Comparison of ENCODE assay signal across 9 cellular contexts in genomic region chr6:85670573-85670972, GRCh38. TPM values are rescaled to one million over a fixed set of nuclear protein-coding genes. Genes with fewer than 3 reads are reported as not detected.
DNase-seq lines count a peak whose midpoint lies in the region; ATAC-seq and TF ChIP-seq lines count a peak whose summit lies in the region.
"Had no signal": no experiment of that assay in that cellular context is flagged by ENCODE, and none has a peak within 500 bp of the region (broad histone marks: within the 10 kb centered on the region; RNA-seq: fewer than 3 reads in every experiment).

No MANE protein-coding gene starts in this region.

- H3K4me3 Mint-ChIP-seq in mesothelial cell of epicardium = no peak overlapping the region

- peak overlapping the region; percentile 94 for H3K27ac ChIP-seq in KMS-11

- in situ Hi-C loops in G401 (cut with HindIII; ENCODE audit: low sequenced_read_pairs) = no loop called here

- peak overlapping the region; percentile 71 for H3K4me2 ChIP-seq in KMS-11

- H3K36me3 ChIP-seq in KMS-11 (ENCODE audit: insufficient read depth) = no peaks in the 10 kb centered on the region

- H3K9me3 Mint-ChIP-seq in mesothelial cell of epicardium = no peaks in the 10 kb centered on the region

- peaks cover 9% of the 10 kb centered on the region; the same call in 1 of the 2 replicates for H3K79me2 ChIP-seq in KMS-11 (ENCODE audit: insufficient read depth, low read depth)

- TF ChIP-seq CTCF in KMS-11 (conservative IDR thresholded peaks at IDR 0.05; ENCODE audit: low read depth, low read length) (no peak), mesothelial cell of epicardium (IDR thresholded peaks at IDR 0.05; ENCODE audit: unreplicated experiment) (no peak)

- H3K27ac Mint-ChIP-seq in mesothelial cell of epicardium = peak overlapping the region; percentile 64

- peaks cover 76% of the 10 kb centered on the region for H3K4me1 ChIP-seq in KMS-11 (ENCODE audit: low read depth, poor library complexity, severe bottlenecking)

- DNase-seq in G401 (ENCODE audit: low spot score) = peak; percentile 20
- peak; percentile 59 for DNase-seq in amniotic epithelial cell (ENCODE audit: low read depth)
- DNase-seq in mesothelial cell of epicardium (ENCODE audit: low spot score in 2 of 2, unreplicated experiment in 2 of 2) = no peak
- no peak for DNase-seq in GM19240 (ENCODE audit: insufficient read length, low spot score)
- DNase-seq in cerebellar nuclear complex (lab: John Stamatoyannopoulos, UW) = no peak
- DNase-seq in stimulated activated CD4-positive, alpha-beta T cell treated with anti-CD3 and anti-CD28 coated beads, Interleukin-15, amount 100 ng/mL, for 24 hours = no peak
- DNase-seq: effector CD4-positive, alpha-beta T cell had no signal

- peaks cover 15% of the 10 kb centered on the region for H3K36me3 Mint-ChIP-seq in mesothelial cell of epicardium

- no peaks in the 10 kb centered on the region for H3K27me3 ChIP-seq in KMS-11 (ENCODE audit: insufficient read depth, low read depth)

- peaks cover 26% of the 10 kb centered on the region for H3K4me1 Mint-ChIP-seq in mesothelial cell of epicardium

- no peaks in the 10 kb centered on the region for H3K27me3 Mint-ChIP-seq in mesothelial cell of epicardium (ENCODE audit: low read depth)

- no peak for ATAC-seq in HG02798 (IDR thresholded peaks at IDR 0.05; ENCODE audit: poor library complexity, unreplicated experiment)

- peaks cover 9% of the 10 kb centered on the region; the same call in 1 of the 2 replicates for H4K20me1 ChIP-seq in KMS-11 (ENCODE audit: insufficient read depth)

- H3K9ac ChIP-seq in KMS-11 = no peak overlapping the region

- H2AFZ ChIP-seq in KMS-11 (ENCODE audit: low read depth) = no peak overlapping the region

- H3K4me3 ChIP-seq in KMS-11 (IDR thresholded peaks at IDR 0.05; ENCODE audit: insufficient read depth, low read depth, low read length) = no peak overlapping the region

RNA-seq across cellular contexts. Expression of gene SYNCRIP, which starts 27.9 kb away (rescaled TPM):
- 54.3 and 69.6 TPM in 2 replicates for total RNA-seq in G401 (2014; rRNA removed; shearing (Covaris generic))
- 127 to 129 TPM (median 129 TPM) in 3 replicates for total RNA-seq in mesothelial cell of epicardium

Comparison
In these comparisons a context has a peak if more than half of its experiments do, and no peak if none do; other contexts are left out.
1. DNase-seq: peak in G401 (single experiment) and amniotic epithelial cell (single experiment); none in mesothelial cell of epicardium (0 of 2), GM19240 (single experiment), cerebellar nuclear complex (0 of 2) and stimulated activated CD4-positive, alpha-beta T cell treated with anti-CD3 and anti-CD28 coated beads, Interleukin-15, amount 100 ng/mL, for 24 hours (single experiment).